7 cellular contexts compared by ENCODE assay signal in the genomic region with DNA sequence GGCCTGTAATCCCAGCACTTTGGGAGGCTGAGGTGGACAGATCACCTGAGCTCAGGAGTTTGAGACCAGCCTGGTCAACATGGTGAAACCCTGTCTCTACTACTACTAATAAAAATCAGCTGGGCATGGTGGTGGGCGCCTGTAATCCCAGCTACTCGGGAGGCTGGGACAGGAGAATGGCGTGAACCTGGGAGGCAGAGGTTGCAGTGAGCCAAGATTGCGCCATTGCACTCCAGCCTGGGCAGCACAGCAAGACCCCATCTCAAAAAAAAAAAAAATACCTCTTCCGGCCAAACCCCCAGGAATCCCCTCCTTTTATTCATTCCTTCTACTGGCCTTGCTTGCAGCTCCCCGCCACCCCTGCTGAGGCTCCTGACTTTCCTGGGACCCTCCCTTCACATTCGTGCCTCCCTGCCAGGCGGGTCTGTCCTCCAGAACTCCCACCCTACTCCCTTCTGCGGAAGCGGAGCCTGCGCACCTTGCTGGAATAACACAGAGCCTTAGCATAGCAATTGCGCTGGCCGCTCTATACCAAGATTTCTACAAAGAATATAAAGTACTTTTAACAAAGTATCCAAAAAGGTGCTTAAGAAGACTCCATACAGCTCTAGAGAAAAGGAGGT. TPM values are rescaled to one million over a fixed set of nuclear protein-coding genes. Genes with fewer than 3 reads are reported as not detected.
DNase-seq lines count a peak whose midpoint lies in the region; ATAC-seq and TF ChIP-seq lines count a peak whose summit lies in the region.
"Not testable (repeated sequence)": the region's sequence is repeated elsewhere in the genome, so short reads cannot be mapped to it uniquely, and the experiment has no call there.

No MANE protein-coding gene starts in this region.

- H3K27me3 Mint-ChIP-seq in endothelial cell (ENCODE audit: unreplicated experiment); nephron (ENCODE audit: low read depth): not testable (repeated sequence)

- not testable (repeated sequence) for H3K27me3 ChIP-seq in ascending aorta; heart left ventricle; layer of hippocampus (ENCODE audit: control insufficient read depth, insufficient read depth, low read length); rectal smooth muscle tissue (ENCODE audit: control insufficient read depth, insufficient read depth, low read length); thoracic aorta (replicated peaks; ENCODE audit: insufficient read depth)

- not testable (repeated sequence) for TF ChIP-seq POLR2A in heart left ventricle (IDR thresholded peaks at IDR 0.05)

- H3K36me3 Mint-ChIP-seq in endothelial cell (ENCODE audit: low read depth, unreplicated experiment) (peaks cover 22% of the 10 kb centered on the region), nephron (ENCODE audit: low read depth) (peaks cover 22% of the 10 kb centered on the region)

- TF ChIP-seq CTCF in ascending aorta (IDR thresholded peaks at IDR 0.05); endothelial cell (IDR thresholded peaks at IDR 0.05; ENCODE audit: unreplicated experiment); heart left ventricle (IDR thresholded peaks at IDR 0.05); nephron (IDR thresholded peaks at IDR 0.05; ENCODE audit: unreplicated experiment in 3 of 3); thoracic aorta (IDR thresholded peaks at IDR 0.05): not testable (repeated sequence)

- not testable (repeated sequence) for DNase-seq in ascending aorta (ENCODE audit: low spot score in 2 of 2); endothelial cell (ENCODE audit: low spot score); thoracic aorta (ENCODE audit: low spot score)
- peak in 3 of 5 donors; percentile 12 to 33 (median 24) for DNase-seq in heart left ventricle

- 66 to 87% (median 83%) methylated on average over 13 of the region's 13 CpGs for WGBS in heart left ventricle, 4 donors

- peak overlapping the region; percentile 57 for H3K27ac Mint-ChIP-seq in endothelial cell (ENCODE audit: unreplicated experiment)
- H3K27ac Mint-ChIP-seq in nephron, result peak overlapping the region; percentile 77 to 94 (median 84)

- peaks cover 19 to 24% of the 10 kb centered on the region in 2 donors for H3K36me3 ChIP-seq in ascending aorta
- peaks cover 0 to 44% (median 22%) of the 10 kb centered on the region in 9 donors for H3K36me3 ChIP-seq in heart left ventricle
- not testable (repeated sequence) for H3K36me3 ChIP-seq in rectal smooth muscle tissue (ENCODE audit: control insufficient read depth, insufficient read depth, low read length); thoracic aorta

- H3K4me1 ChIP-seq in ascending aorta (peaks cover 23 to 49% of the 10 kb centered on the region in 2 donors), heart left ventricle (peaks cover 16 to 91% (median 52%) of the 10 kb centered on the region in 12 donors), rectal smooth muscle tissue (ENCODE audit: control insufficient read depth, insufficient read depth, low read length) (peaks cover 21% of the 10 kb centered on the region), thoracic aorta (ENCODE audit: control insufficient read depth in 1 of 2, low read depth in 2 of 2) (peaks cover 35 to 77% of the 10 kb centered on the region in 2 donors)

- ATAC-seq in heart left ventricle; thoracic aorta (ENCODE audit: insufficient number of reproducible peaks, low FRiP score, low read depth): not testable (repeated sequence)

- intact Hi-C loops in ascending aorta (cut with DNase I), result not testable (repeated sequence)
- intact Hi-C loops in heart left ventricle (cut with DNase I), result loop anchor here in 7 of 10 donors (2.0 to 10.0 kb wide), 4 partner anchors 37 to 160 kb away; a partner anchor contains a TSS

- H3K4me3 Mint-ChIP-seq in endothelial cell (ENCODE audit: unreplicated experiment), result not testable (repeated sequence)
- H3K4me3 Mint-ChIP-seq in nephron, result peak overlapping the region; percentile 9 to 65 (median 61)

- not testable (repeated sequence) for H3K4me3 ChIP-seq in ascending aorta; rectal smooth muscle tissue (ENCODE audit: low read length)
- H3K4me3 ChIP-seq in heart left ventricle (peak overlapping the region in 9 of 12 donors; percentile 10 to 42 (median 32)), thoracic aorta (peak overlapping the region; percentile 65)

- H3K4me1 Mint-ChIP-seq in endothelial cell (ENCODE audit: unreplicated experiment), result not testable (repeated sequence)
- peaks cover 59% of the 10 kb centered on the region for H3K4me1 Mint-ChIP-seq in nephron

- H3K9ac ChIP-seq in rectal smooth muscle tissue (ENCODE audit: low read length), result not testable (repeated sequence)

- H3K9me3 ChIP-seq in ascending aorta, heart left ventricle, thoracic aorta: not testable (repeated sequence)

- H3K27ac ChIP-seq in ascending aorta (peak overlapping the region; percentile 75 to 90), heart left ventricle (peak overlapping the region; percentile 61 to 93 (median 84)), layer of hippocampus (ENCODE audit: low read depth, low read length) (peak overlapping the region; percentile 65), rectal smooth muscle tissue (ENCODE audit: low read depth, low read length) (peak overlapping the region; percentile 61), thoracic aorta (peak overlapping the region; percentile 82 to 95)

- not testable (repeated sequence) for H3K9me3 Mint-ChIP-seq in endothelial cell (ENCODE audit: unreplicated experiment); nephron

RNA-seq across cellular contexts. Expression of a gene that starts 47.6 kb away (rescaled TPM):
- total RNA-seq in ascending aorta (12.1 TPM), endothelial cell (ENCODE audit: unreplicated experiment) (17.1 TPM), heart left ventricle (10 to 100 TPM; 12.5 to 20.4 (median 16.5) TPM), thoracic aorta (10 to 100 TPM; 12.6 to 13.0 TPM)
- polyA plus RNA-seq in heart left ventricle, result 10 to 100 TPM; 16.0 to 19.8 TPM
